ENCODE assay signal across 11 cellular contexts in the genomic region with DNA sequence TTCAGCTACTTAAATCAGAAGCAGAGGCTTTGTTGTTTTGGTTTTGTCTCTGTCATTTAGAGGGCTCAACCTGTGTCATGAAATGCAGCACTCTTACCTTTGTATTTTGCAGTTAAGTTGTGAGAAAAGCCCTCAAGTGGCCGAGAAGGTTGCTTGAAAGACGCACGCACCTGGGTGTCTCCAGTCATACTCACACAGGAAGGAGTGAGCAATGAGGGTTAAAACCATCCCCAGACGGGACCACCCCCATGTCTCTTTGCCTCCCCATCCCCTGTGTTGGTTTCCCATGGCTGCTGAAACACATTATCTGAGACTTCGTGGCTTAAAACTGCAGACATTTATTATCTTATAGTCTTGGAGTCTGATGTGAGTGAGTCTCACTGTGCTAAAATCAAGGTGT.
A peak's percentile ranks its signal among the peaks of the same experiment; 100 is the strongest.
DNase-seq lines count a peak whose midpoint lies in the region; ATAC-seq, FAIRE-seq and TF ChIP-seq lines count a peak whose summit lies in the region.
"Had no signal": no experiment of that assay in that cellular context is flagged by ENCODE, and none has a peak within 500 bp of the region (broad histone marks: within the 10 kb centered on the region; RNA-seq: fewer than 3 reads in every experiment).

No MANE protein-coding gene starts in this region.

- FAIRE-seq in pancreas (lab: Jason Lieb, UNC): no peak
- no peak for FAIRE-seq in kidney (lab: Jason Lieb, UNC)

- no peaks in the 10 kb centered on the region for H3K9me3 Mint-ChIP-seq in activated naive CD8-positive, alpha-beta T cell treated with anti-CD3 and anti-CD28 coated beads, Interleukin-2, amount 50 U/mL, for 24 hours
- H3K9me3 Mint-ChIP-seq: WTC11 had no signal

- intact Hi-C loops in pancreas (cut with DNase I) (no loop called here), kidney (cut with DNase I) (no loop called here)

- DNase-seq in activated CD4-positive, alpha-beta T cell treated with anti-CD3 and anti-CD28 coated beads for 24 hours (ENCODE audit: low read depth in 2 of 2): peak; percentile 19 to 44
- DNase-seq in activated naive CD8-positive, alpha-beta T cell treated with anti-CD3 and anti-CD28 coated beads, Interleukin-2, amount 50 U/mL, for 24 hours: peak; percentile 53
- peak; percentile 15 for DNase-seq in stimulated activated CD8-positive, alpha-beta memory T cell treated with anti-CD3 and anti-CD28 coated beads, Interleukin-12 subunit alpha, Interleukin-12 subunit beta, amount 100 ng/mL, for 24 hours (ENCODE audit: extremely low read depth)
- DNase-seq in pancreas: no peak
- no peak for DNase-seq in HUDEP-2 (lab: John Stamatoyannopoulos, UW; ENCODE audit: unreplicated experiment in 76 of 76)
- DNase-seq in kidney: no peak
- DNase-seq: erythroblast had no signal

- H3K4me1 ChIP-seq in pancreas (no peaks in the 10 kb centered on the region), kidney (ENCODE audit: control insufficient read depth in 1 of 2, insufficient read depth in 1 of 2, low read depth in 1 of 2, low read length in 2 of 2) (no peaks in the 10 kb centered on the region)

- H3K36me3 ChIP-seq in pancreas (no peaks in the 10 kb centered on the region), kidney (ENCODE audit: control insufficient read depth in 1 of 2, insufficient read depth in 2 of 2, low read length in 2 of 2) (no peaks in the 10 kb centered on the region)

- H3K27ac Mint-ChIP-seq in activated naive CD8-positive, alpha-beta T cell treated with anti-CD3 and anti-CD28 coated beads, Interleukin-2, amount 50 U/mL, for 24 hours: peak overlapping the region; percentile 72
- H3K27ac Mint-ChIP-seq: WTC11 had no signal

- H3K4me3 ChIP-seq in pancreas (no peak overlapping the region), kidney (ENCODE audit: low read length in 2 of 2) (no peak overlapping the region)
- H3K4me3 ChIP-seq: lung had no signal

- H3K27me3 Mint-ChIP-seq in activated naive CD8-positive, alpha-beta T cell treated with anti-CD3 and anti-CD28 coated beads, Interleukin-2, amount 50 U/mL, for 24 hours: no peaks in the 10 kb centered on the region

- no peaks in the 10 kb centered on the region for H3K36me3 Mint-ChIP-seq in activated naive CD8-positive, alpha-beta T cell treated with anti-CD3 and anti-CD28 coated beads, Interleukin-2, amount 50 U/mL, for 24 hours (ENCODE audit: low read depth)
- H3K36me3 Mint-ChIP-seq: WTC11 had no signal

- H3K9me3 ChIP-seq in pancreas (no peaks in the 10 kb centered on the region), kidney (ENCODE audit: control insufficient read depth in 1 of 2, low read length in 2 of 2) (no peaks in the 10 kb centered on the region)

- H3K9ac ChIP-seq in kidney (ENCODE audit: low read length in 2 of 2): no peak overlapping the region

- H3K4me3 Mint-ChIP-seq in activated naive CD8-positive, alpha-beta T cell treated with anti-CD3 and anti-CD28 coated beads, Interleukin-2, amount 50 U/mL, for 24 hours: peak overlapping the region; percentile 56
- H3K4me3 Mint-ChIP-seq: WTC11 had no signal

- 79 to 81% methylated on average over 5 of the region's 5 CpGs for WGBS in pancreas, 2 donors

- peak; percentile 67 for ATAC-seq in GM21515 (IDR thresholded peaks at IDR 0.05; ENCODE audit: unreplicated experiment)
- ATAC-seq in activated naive CD8-positive, alpha-beta T cell treated with anti-CD3 and anti-CD28 coated beads, Interleukin-2, amount 50 U/mL, for 24 hours: peak; percentile 73
- no peak for ATAC-seq in pancreas
- ATAC-seq in HG02642 (IDR thresholded peaks at IDR 0.05; ENCODE audit: poor library complexity, unreplicated experiment): no peak
- ATAC-seq: WTC11 had no signal

- peaks cover 69% of the 10 kb centered on the region for H3K4me1 Mint-ChIP-seq in activated naive CD8-positive, alpha-beta T cell treated with anti-CD3 and anti-CD28 coated beads, Interleukin-2, amount 50 U/mL, for 24 hours
- H3K4me1 Mint-ChIP-seq: WTC11 had no signal

- no peak for TF ChIP-seq CTCF in pancreas (IDR thresholded peaks at IDR 0.05)
- no peak for TF ChIP-seq CTCF in kidney (IDR thresholded peaks at IDR 0.05; ENCODE audit: borderline replicate concordance, extremely low read depth, insufficient read depth)

- H3K27ac ChIP-seq in pancreas (no peak overlapping the region), kidney (ENCODE audit: low read depth in 2 of 2, low read length in 2 of 2) (no peak overlapping the region)

- H3K27me3 ChIP-seq in pancreas: no peaks in the 10 kb centered on the region

Comparison
In these comparisons a context has a peak if more than half of its experiments do, and no peak if none do; other contexts are left out.
1. ATAC-seq: peak in GM21515 (single experiment) and activated naive CD8-positive, alpha-beta T cell treated with anti-CD3 and anti-CD28 coated beads, Interleukin-2, amount 50 U/mL, for 24 hours (single experiment); none in pancreas (0 of 4) and HG02642 (single experiment).
2. DNase-seq: peak in activated CD4-positive, alpha-beta T cell treated with anti-CD3 and anti-CD28 coated beads for 24 hours (2 of 2), activated naive CD8-positive, alpha-beta T cell treated with anti-CD3 and anti-CD28 coated beads, Interleukin-2, amount 50 U/mL, for 24 hours (single experiment) and stimulated activated CD8-positive, alpha-beta memory T cell treated with anti-CD3 and anti-CD28 coated beads, Interleukin-12 subunit alpha, Interleukin-12 subunit beta, amount 100 ng/mL, for 24 hours (single experiment); none in pancreas (0 of 6), HUDEP-2 (0 of 76) and kidney (single experiment).